ENCODE assay signal across 1 cellular context in genomic region chr19:34367424-34367957, GRCh38.
TF ChIP-seq lines count a peak whose summit lies in the region.

No MANE protein-coding gene starts in this region.

TF ChIP-seq in HCT116, 20 proteins besides CTCF, POLR2A, EP300 and RAD21 (continued from another document):
- TF ChIP-seq REST (IDR thresholded peaks at IDR 0.05; ENCODE audit: low read depth) (no peak), JUND (IDR thresholded peaks at IDR 0.05) (no peak), ZBTB33 (IDR thresholded peaks at IDR 0.05; ENCODE audit: extremely low read depth, insufficient replicate concordance, low read length) (no peak), SIN3A (IDR thresholded peaks at IDR 0.05; ENCODE audit: low read depth) (no peak), POLR2AphosphoS5 (IDR thresholded peaks at IDR 0.05; ENCODE audit: low read depth, low read length) (no peak), MAX (IDR thresholded peaks at IDR 0.05) (no peak), ELF1 (IDR thresholded peaks at IDR 0.05; ENCODE audit: borderline replicate concordance, low read depth) (no peak), ZNF274 (IDR thresholded peaks at IDR 0.05; ENCODE audit: low read depth, low read length) (no peak), EGR1 (IDR thresholded peaks at IDR 0.05; ENCODE audit: low read depth) (no peak), ATF3 (IDR thresholded peaks at IDR 0.05) (no peak)
TF ChIP-seq in HCT116: peak in this region for 0.
